1 cellular context compared by ENCODE assay signal in the genomic region with DNA sequence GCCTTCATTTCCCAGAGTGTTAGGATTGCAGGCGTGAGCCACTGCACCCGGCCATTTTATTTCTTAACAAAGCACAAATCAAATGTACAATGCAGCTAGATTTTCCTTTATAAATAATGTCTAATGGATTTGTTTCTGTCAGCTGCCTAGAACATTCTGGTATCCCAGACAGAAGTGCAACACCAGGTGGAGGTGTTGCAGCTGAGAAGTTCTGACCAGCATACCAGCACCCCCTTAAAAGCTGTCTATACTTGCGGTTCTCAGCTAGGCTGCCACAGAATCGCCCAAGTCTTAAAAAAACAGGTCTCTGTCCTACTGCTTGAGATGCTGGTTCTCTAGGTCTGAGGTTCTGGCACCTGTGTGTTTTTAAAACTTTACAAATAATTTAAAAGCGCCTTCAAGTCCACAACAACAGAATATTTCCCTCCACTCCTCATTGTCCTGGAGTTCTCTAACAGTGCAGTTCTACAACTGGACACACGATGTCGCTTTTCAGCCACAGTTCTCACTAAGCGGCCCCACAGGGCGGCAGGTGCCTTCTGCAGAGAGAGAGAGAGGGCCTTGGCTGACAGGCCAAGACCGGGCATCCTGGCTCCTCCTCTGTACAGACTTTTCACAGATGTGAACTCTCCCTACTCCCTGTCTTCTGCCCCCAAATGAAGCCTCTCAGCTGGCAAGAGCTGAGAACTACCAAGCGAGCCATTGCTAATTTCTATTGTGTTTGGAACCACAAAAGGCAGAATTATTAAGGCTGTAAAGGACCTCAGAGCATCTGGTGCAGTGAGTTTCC.
TF ChIP-seq lines count a peak whose summit lies in the region.

No MANE protein-coding gene starts in this region.

TF ChIP-seq in HepG2, 621 proteins besides CTCF, POLR2A, EP300 and RAD21 (continued from another document):
- TF ChIP-seq, protein P1, sequence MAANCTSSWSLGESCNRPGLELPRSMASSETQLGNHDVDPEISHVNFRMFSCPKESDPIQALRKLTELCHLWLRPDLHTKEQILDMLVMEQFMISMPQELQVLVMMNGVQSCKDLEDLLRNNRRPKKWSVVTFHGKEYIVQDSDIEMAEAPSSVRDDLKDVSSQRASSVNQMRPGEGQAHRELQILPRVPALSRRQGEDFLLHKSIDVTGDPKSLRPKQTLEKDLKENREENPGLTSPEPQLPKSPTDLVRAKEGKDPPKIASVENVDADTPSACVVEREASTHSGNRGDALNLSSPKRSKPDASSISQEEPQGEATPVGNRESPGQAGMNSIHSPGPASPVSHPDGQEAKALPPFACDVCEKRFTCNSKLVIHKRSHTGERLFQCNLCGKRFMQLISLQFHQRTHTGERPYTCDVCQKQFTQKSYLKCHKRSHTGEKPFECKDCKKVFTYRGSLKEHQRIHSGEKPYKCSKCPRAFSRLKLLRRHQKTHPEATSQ (CRISPR knock-in tag; IDR thresholded peaks at IDR 0.05; ENCODE audit: borderline replicate concordance) = no peak
- TF ChIP-seq ZNF34 (CRISPR knock-in tag; IDR thresholded peaks at IDR 0.05; ENCODE audit: borderline replicate concordance) = no peak
- TF ChIP-seq RBFOX2 (IDR thresholded peaks at IDR 0.05; ENCODE audit: low read depth, low read length) = no peak
- no peak for TF ChIP-seq NBN (conservative IDR thresholded peaks at IDR 0.05)
- no peak for TF ChIP-seq ZFP1 (CRISPR knock-in tag; IDR thresholded peaks at IDR 0.05)
- 0 out of 2 replicates have a peak, but pooled peaks have one; percentile 29 for TF ChIP-seq DNMT1 (CRISPR knock-in tag; IDR thresholded peaks at IDR 0.05)
- TF ChIP-seq ESRRA (CRISPR knock-in tag; IDR thresholded peaks at IDR 0.05; ENCODE audit: low read depth) = no peak
- TF ChIP-seq TBX2 (CRISPR knock-in tag; IDR thresholded peaks at IDR 0.05; ENCODE audit: borderline replicate concordance) = no peak; the same call in 1 of the 2 replicates
- TF ChIP-seq, protein P2, sequence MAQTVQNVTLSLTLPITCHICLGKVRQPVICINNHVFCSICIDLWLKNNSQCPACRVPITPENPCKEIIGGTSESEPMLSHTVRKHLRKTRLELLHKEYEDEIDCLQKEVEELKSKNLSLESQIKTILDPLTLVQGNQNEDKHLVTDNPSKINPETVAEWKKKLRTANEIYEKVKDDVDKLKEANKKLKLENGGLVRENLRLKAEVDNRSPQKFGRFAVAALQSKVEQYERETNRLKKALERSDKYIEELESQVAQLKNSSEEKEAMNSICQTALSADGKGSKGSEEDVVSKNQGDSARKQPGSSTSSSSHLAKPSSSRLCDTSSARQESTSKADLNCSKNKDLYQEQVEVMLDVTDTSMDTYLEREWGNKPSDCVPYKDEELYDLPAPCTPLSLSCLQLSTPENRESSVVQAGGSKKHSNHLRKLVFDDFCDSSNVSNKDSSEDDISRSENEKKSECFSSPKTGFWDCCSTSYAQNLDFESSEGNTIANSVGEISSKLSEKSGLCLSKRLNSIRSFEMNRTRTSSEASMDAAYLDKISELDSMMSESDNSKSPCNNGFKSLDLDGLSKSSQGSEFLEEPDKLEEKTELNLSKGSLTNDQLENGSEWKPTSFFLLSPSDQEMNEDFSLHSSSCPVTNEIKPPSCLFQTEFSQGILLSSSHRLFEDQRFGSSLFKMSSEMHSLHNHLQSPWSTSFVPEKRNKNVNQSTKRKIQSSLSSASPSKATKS (CRISPR knock-in tag; IDR thresholded peaks at IDR 0.05) = no peak
- TF ChIP-seq, protein P3, sequence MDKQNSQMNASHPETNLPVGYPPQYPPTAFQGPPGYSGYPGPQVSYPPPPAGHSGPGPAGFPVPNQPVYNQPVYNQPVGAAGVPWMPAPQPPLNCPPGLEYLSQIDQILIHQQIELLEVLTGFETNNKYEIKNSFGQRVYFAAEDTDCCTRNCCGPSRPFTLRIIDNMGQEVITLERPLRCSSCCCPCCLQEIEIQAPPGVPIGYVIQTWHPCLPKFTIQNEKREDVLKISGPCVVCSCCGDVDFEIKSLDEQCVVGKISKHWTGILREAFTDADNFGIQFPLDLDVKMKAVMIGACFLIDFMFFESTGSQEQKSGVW (CRISPR knock-in tag; IDR thresholded peaks at IDR 0.05; ENCODE audit: borderline replicate concordance) = no peak
- TF ChIP-seq NRL (CRISPR knock-in tag; IDR thresholded peaks at IDR 0.05; ENCODE audit: borderline replicate concordance) = no peak
- TF ChIP-seq WIZ (CRISPR knock-in tag; IDR thresholded peaks at IDR 0.05) = no peak
- no peak for TF ChIP-seq PRPF4 (IDR thresholded peaks at IDR 0.05; ENCODE audit: low read depth, low read length, poor library complexity, severe bottlenecking)
- no peak for TF ChIP-seq EEA1 (CRISPR knock-in tag; IDR thresholded peaks at IDR 0.05; ENCODE audit: borderline replicate concordance)
- TF ChIP-seq, protein P4, sequence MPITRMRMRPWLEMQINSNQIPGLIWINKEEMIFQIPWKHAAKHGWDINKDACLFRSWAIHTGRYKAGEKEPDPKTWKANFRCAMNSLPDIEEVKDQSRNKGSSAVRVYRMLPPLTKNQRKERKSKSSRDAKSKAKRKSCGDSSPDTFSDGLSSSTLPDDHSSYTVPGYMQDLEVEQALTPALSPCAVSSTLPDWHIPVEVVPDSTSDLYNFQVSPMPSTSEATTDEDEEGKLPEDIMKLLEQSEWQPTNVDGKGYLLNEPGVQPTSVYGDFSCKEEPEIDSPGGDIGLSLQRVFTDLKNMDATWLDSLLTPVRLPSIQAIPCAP (CRISPR knock-in tag; IDR thresholded peaks at IDR 0.05; ENCODE audit: low read depth) = no peak
- no peak for TF ChIP-seq CENPT (CRISPR knock-in tag; IDR thresholded peaks at IDR 0.05; ENCODE audit: low read depth)
- TF ChIP-seq, protein P5, sequence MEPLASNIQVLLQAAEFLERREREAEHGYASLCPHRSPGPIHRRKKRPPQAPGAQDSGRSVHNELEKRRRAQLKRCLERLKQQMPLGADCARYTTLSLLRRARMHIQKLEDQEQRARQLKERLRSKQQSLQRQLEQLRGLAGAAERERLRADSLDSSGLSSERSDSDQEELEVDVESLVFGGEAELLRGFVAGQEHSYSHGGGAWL (CRISPR knock-in tag; IDR thresholded peaks at IDR 0.05) = no peak
- TF ChIP-seq, protein P6, sequence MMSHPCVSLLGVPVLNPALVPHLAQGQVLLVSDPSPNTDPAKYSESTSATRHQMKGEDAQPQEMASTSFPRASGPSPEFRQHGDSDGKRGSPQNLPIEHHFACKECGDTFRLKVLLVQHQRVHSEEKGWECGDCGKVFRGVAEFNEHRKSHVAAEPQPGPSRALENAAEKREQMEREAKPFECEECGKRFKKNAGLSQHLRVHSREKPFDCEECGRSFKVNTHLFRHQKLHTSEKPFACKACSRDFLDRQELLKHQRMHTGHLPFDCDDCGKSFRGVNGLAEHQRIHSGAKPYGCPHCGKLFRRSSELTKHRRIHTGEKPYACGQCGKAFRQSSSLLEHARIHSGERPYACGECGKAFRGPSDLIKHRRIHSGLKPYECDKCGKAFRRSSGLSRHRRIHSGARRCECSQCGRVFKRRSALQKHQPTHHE (CRISPR knock-in tag; IDR thresholded peaks at IDR 0.05; ENCODE audit: borderline replicate concordance) = no peak
- TF ChIP-seq, protein P7, sequence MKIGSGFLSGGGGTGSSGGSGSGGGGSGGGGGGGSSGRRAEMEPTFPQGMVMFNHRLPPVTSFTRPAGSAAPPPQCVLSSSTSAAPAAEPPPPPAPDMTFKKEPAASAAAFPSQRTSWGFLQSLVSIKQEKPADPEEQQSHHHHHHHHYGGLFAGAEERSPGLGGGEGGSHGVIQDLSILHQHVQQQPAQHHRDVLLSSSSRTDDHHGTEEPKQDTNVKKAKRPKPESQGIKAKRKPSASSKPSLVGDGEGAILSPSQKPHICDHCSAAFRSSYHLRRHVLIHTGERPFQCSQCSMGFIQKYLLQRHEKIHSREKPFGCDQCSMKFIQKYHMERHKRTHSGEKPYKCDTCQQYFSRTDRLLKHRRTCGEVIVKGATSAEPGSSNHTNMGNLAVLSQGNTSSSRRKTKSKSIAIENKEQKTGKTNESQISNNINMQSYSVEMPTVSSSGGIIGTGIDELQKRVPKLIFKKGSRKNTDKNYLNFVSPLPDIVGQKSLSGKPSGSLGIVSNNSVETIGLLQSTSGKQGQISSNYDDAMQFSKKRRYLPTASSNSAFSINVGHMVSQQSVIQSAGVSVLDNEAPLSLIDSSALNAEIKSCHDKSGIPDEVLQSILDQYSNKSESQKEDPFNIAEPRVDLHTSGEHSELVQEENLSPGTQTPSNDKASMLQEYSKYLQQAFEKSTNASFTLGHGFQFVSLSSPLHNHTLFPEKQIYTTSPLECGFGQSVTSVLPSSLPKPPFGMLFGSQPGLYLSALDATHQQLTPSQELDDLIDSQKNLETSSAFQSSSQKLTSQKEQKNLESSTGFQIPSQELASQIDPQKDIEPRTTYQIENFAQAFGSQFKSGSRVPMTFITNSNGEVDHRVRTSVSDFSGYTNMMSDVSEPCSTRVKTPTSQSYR (CRISPR knock-in tag; IDR thresholded peaks at IDR 0.05; ENCODE audit: borderline replicate concordance) = no peak
- TF ChIP-seq, protein P8, sequence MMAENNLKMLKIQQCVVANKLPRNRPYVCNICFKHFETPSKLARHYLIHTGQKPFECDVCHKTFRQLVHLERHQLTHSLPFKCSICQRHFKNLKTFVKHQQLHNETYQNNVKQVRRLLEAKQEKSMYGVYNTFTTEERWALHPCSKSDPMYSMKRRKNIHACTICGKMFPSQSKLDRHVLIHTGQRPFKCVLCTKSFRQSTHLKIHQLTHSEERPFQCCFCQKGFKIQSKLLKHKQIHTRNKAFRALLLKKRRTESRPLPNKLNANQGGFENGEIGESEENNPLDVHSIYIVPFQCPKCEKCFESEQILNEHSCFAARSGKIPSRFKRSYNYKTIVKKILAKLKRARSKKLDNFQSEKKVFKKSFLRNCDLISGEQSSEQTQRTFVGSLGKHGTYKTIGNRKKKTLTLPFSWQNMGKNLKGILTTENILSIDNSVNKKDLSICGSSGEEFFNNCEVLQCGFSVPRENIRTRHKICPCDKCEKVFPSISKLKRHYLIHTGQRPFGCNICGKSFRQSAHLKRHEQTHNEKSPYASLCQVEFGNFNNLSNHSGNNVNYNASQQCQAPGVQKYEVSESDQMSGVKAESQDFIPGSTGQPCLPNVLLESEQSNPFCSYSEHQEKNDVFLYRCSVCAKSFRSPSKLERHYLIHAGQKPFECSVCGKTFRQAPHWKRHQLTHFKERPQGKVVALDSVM (CRISPR knock-in tag; IDR thresholded peaks at IDR 0.05) = no peak
- 0 out of 2 replicates have a peak, but pooled peaks have one; percentile 28 for TF ChIP-seq AHR (CRISPR knock-in tag; IDR thresholded peaks at IDR 0.05)
- TF ChIP-seq ARID2 (CRISPR knock-in tag; IDR thresholded peaks at IDR 0.05; ENCODE audit: borderline replicate concordance) = no peak
- TF ChIP-seq, protein P9, sequence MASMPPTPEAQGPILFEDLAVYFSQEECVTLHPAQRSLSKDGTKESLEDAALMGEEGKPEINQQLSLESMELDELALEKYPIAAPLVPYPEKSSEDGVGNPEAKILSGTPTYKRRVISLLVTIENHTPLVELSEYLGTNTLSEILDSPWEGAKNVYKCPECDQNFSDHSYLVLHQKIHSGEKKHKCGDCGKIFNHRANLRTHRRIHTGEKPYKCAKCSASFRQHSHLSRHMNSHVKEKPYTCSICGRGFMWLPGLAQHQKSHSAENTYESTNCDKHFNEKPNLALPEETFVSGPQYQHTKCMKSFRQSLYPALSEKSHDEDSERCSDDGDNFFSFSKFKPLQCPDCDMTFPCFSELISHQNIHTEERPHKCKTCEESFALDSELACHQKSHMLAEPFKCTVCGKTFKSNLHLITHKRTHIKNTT (CRISPR knock-in tag; IDR thresholded peaks at IDR 0.05) = no peak
- no peak for TF ChIP-seq ZNF317 (CRISPR knock-in tag; IDR thresholded peaks at IDR 0.05)
- TF ChIP-seq YY1 (IDR thresholded peaks at IDR 0.05; ENCODE audit: insufficient read depth, insufficient replicate concordance, low read depth, low read length) = no peak
- TF ChIP-seq ZFP36L1 (CRISPR knock-in tag; IDR thresholded peaks at IDR 0.05) = no peak
- TF ChIP-seq, protein P10, sequence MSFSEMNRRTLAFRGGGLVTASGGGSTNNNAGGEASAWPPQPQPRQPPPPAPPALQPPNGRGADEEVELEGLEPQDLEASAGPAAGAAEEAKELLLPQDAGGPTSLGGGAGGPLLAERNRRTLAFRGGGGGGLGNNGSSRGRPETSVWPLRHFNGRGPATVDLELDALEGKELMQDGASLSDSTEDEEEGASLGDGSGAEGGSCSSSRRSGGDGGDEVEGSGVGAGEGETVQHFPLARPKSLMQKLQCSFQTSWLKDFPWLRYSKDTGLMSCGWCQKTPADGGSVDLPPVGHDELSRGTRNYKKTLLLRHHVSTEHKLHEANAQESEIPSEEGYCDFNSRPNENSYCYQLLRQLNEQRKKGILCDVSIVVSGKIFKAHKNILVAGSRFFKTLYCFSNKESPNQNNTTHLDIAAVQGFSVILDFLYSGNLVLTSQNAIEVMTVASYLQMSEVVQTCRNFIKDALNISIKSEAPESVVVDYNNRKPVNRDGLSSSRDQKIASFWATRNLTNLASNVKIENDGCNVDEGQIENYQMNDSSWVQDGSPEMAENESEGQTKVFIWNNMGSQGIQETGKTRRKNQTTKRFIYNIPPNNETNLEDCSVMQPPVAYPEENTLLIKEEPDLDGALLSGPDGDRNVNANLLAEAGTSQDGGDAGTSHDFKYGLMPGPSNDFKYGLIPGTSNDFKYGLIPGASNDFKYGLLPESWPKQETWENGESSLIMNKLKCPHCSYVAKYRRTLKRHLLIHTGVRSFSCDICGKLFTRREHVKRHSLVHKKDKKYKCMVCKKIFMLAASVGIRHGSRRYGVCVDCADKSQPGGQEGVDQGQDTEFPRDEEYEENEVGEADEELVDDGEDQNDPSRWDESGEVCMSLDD (CRISPR knock-in tag; IDR thresholded peaks at IDR 0.05; ENCODE audit: borderline replicate concordance) = no peak
